Comparison of ENCODE assay signal across 10 cellular contexts in the genomic region with DNA sequence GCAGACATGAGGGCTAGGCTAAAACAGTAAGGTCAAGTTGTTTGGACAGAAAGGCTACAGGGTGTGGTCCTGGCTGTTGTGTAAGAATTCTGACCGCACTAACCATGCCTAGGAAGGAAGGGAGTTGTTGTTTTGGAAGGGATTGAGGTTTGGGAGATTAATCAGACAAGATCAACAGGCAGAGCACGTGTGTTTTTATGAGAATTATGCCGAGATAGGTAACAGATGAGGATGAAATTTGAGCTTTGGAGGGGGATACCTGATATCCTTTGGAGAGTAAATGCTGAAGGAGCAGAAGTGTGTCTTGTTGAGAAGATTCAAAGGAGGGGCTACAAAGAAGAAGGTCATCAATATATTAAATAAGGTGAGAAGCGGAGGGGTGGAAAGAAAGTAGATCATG. TPM values are rescaled to one million over a fixed set of nuclear protein-coding genes. Genes with fewer than 3 reads are reported as not detected.
DNase-seq lines count a peak whose midpoint lies in the region; ATAC-seq, FAIRE-seq and TF ChIP-seq lines count a peak whose summit lies in the region.
"Not testable (repeated sequence)": the region's sequence is repeated elsewhere in the genome, so short reads cannot be mapped to it uniquely, and the experiment has no call there.
"Had no signal": no experiment of that assay in that cellular context is flagged by ENCODE, and none has a peak within 500 bp of the region (broad histone marks: within the 10 kb centered on the region; RNA-seq: fewer than 3 reads in every experiment).

No MANE protein-coding gene starts in this region.

- not testable (repeated sequence) for TF ChIP-seq RAD21 in K562 (CRISPR knock-in tag; conservative IDR thresholded peaks at IDR 0.05 in 1 of 2, IDR thresholded peaks at IDR 0.05 in 1 of 2)

- H3K9me3 ChIP-seq in CD4-positive, alpha-beta memory T cell (ENCODE audit: control insufficient read depth in 1 of 2, low read length in 2 of 2); K562 (replicated peaks; ENCODE audit: control insufficient read depth, insufficient read depth, low read depth, low read length); lower lobe of right lung; gastrocnemius medialis: not testable (repeated sequence)

- H3K27me3 ChIP-seq in CD4-positive, alpha-beta memory T cell (ENCODE audit: insufficient read depth, low read length); K562 (ENCODE audit: control insufficient read depth in 2 of 2, insufficient read depth in 2 of 2, low read length in 2 of 2); lower lobe of right lung (ENCODE audit: low read depth); gastrocnemius medialis: not testable (repeated sequence)

- not testable (repeated sequence) for TF ChIP-seq POLR2A in K562 (conservative IDR thresholded peaks at IDR 0.05); gastrocnemius medialis (IDR thresholded peaks at IDR 0.05)

- not testable (repeated sequence) for H3K36me3 ChIP-seq in CD4-positive, alpha-beta memory T cell (ENCODE audit: insufficient read depth, low read length); gastrocnemius medialis
- H3K36me3 ChIP-seq in K562 (ENCODE audit: control insufficient read depth, insufficient read depth, low read length) (peaks cover 14% of the 10 kb centered on the region; the same call in 1 of the 3 replicates), lower lobe of right lung (peaks cover 13% of the 10 kb centered on the region)

- POLR2A ChIA-PET in CD4-positive, alpha-beta memory T cell (lab: Charles Lee; ENCODE audit: partially characterized antibody); activated CD4-positive, alpha-beta memory T cell treated with anti-CD3 and anti-CD28 coated beads, Interleukin-2, amount 10 ng/mL, durations not matched to agents 7 days and 5 days (lab: Charles Lee); K562 (lab: Yijun Ruan, JAX): not testable (repeated sequence)

- H3K27ac ChIP-seq in CD4-positive, alpha-beta memory T cell (ENCODE audit: low read depth, low read length); K562 (ENCODE audit: extremely low read depth, low read depth, low read length): not testable (repeated sequence)
- H3K27ac ChIP-seq in lower lobe of right lung, result peak overlapping the region; percentile 41
- peak overlapping the region in 3 of 4 donors; percentile 25 to 54 (median 26) for H3K27ac ChIP-seq in gastrocnemius medialis

- not testable (repeated sequence) for H3K4me2 ChIP-seq in K562 (ENCODE audit: insufficient read depth, low read length)

- in situ Hi-C loops in K562 (cut with MboI); gastrocnemius medialis (cut with MboI; ENCODE audit: low sequenced_read_pairs in 4 of 4): not testable (repeated sequence)

- not testable (repeated sequence) for H3K4me3 ChIP-seq in CD4-positive, alpha-beta memory T cell (ENCODE audit: low read length in 2 of 2); K562; fibroblast of the aortic adventitia (ENCODE audit: low read depth, low read length)
- H3K4me3 ChIP-seq in lower lobe of right lung (peak overlapping the region; percentile 21), gastrocnemius medialis (peak overlapping the region in 1 of 4 donors; percentile 27)

- DNase-seq in CD4-positive, alpha-beta memory T cell; activated CD4-positive, alpha-beta memory T cell treated with anti-CD3 and anti-CD28 coated beads, Interleukin-2, amount 10 ng/mL, durations not matched to agents 7 days and 5 days; K562 (ENCODE audit: extremely low read depth in 1 of 4, low spot score in 3 of 4); lower lobe of right lung; gastrocnemius medialis: not testable (repeated sequence)
- peak; percentile 22 for DNase-seq in NCI-H2171 (lab: John Stamatoyannopoulos, UW)
- peak; percentile 51 for DNase-seq in fibroblast of the aortic adventitia (ENCODE audit: low read depth)

- not testable (repeated sequence) for H3K79me2 ChIP-seq in K562 (ENCODE audit: control insufficient read depth, insufficient read depth, low read length)

- CTCF ChIA-PET in CD4-positive, alpha-beta memory T cell (lab: Charles Lee; ENCODE audit: partially characterized antibody); activated CD4-positive, alpha-beta memory T cell treated with anti-CD3 and anti-CD28 coated beads, Interleukin-2, amount 10 ng/mL, durations not matched to agents 7 days and 5 days (lab: Charles Lee); K562 (lab: Yijun Ruan, JAX; ENCODE audit: low intra/inter-chr PET ratio): not testable (repeated sequence)

- not testable (repeated sequence) for TF ChIP-seq EP300 in K562 (IDR thresholded peaks at IDR 0.05; ENCODE audit: low read length)

- not testable (repeated sequence) for TF ChIP-seq CTCF in K562 (IDR thresholded peaks at IDR 0.05 in 2 of 3, conservative IDR thresholded peaks at IDR 0.05 in 1 of 3; ENCODE audit: insufficient read depth in 2 of 3, low read depth in 1 of 3, low read length in 3 of 3); fibroblast of the aortic adventitia (IDR thresholded peaks at IDR 0.05; ENCODE audit: insufficient read depth, low read length); lower lobe of right lung (IDR thresholded peaks at IDR 0.05); gastrocnemius medialis (IDR thresholded peaks at IDR 0.05 in 4 of 5, conservative IDR thresholded peaks at IDR 0.05 in 1 of 5)

- not testable (repeated sequence) for H3K27me3 Mint-ChIP-seq in CD4-positive, alpha-beta memory T cell; activated CD4-positive, alpha-beta memory T cell treated with anti-CD3 and anti-CD28 coated beads, Interleukin-2, amount 10 ng/mL, durations not matched to agents 7 days and 5 days

- FAIRE-seq in K562 (lab: Jason Lieb, UNC), result not testable (repeated sequence)

- H4K20me1 ChIP-seq in K562 (replicated peaks; ENCODE audit: control insufficient read depth, insufficient read depth, low read length), result not testable (repeated sequence)

- H3K4me1 Mint-ChIP-seq in CD4-positive, alpha-beta memory T cell, result peaks cover 7 to 39% (median 19%) of the 10 kb centered on the region in 4 donors
- H3K4me1 Mint-ChIP-seq in activated CD4-positive, alpha-beta memory T cell treated with anti-CD3 and anti-CD28 coated beads, Interleukin-2, amount 10 ng/mL, durations not matched to agents 7 days and 5 days, result peaks cover 18% of the 10 kb centered on the region

- H3K27ac Mint-ChIP-seq in CD4-positive, alpha-beta memory T cell, result peak overlapping the region; percentile 14 to 94 (median 78)
- H3K27ac Mint-ChIP-seq in activated CD4-positive, alpha-beta memory T cell treated with anti-CD3 and anti-CD28 coated beads, Interleukin-2, amount 10 ng/mL, durations not matched to agents 7 days and 5 days, result peak overlapping the region; percentile 75

- not testable (repeated sequence) for H3K4me1 ChIP-seq in CD4-positive, alpha-beta memory T cell (ENCODE audit: insufficient read depth, low read length); K562 (replicated peaks in 1 of 2; ENCODE audit: control insufficient read depth in 2 of 2, insufficient read depth in 2 of 2, low read length in 2 of 2); lower lobe of right lung; gastrocnemius medialis

- not testable (repeated sequence) for H3K9me1 ChIP-seq in K562 (ENCODE audit: control insufficient read depth, insufficient read depth, low read length)

- H2AFZ ChIP-seq in K562 (ENCODE audit: low read depth, low read length), result not testable (repeated sequence)

- not testable (repeated sequence) for ATAC-seq in K562, lower lobe of right lung, gastrocnemius medialis

- H3K4me3 Mint-ChIP-seq in CD4-positive, alpha-beta memory T cell, result peak overlapping the region in 5 of 8 donors; percentile 3 to 62 (median 47)
- H3K4me3 Mint-ChIP-seq in activated CD4-positive, alpha-beta memory T cell treated with anti-CD3 and anti-CD28 coated beads, Interleukin-2, amount 10 ng/mL, durations not matched to agents 7 days and 5 days, result peak overlapping the region; percentile 56

- not testable (repeated sequence) for BruUV-seq in K562 (replicated peaks; lab: Mats Ljungman, UMichigan)

- peaks cover 11 to 12% of the 10 kb centered on the region in 2 donors for H3K36me3 Mint-ChIP-seq in CD4-positive, alpha-beta memory T cell
- H3K36me3 Mint-ChIP-seq in activated CD4-positive, alpha-beta memory T cell treated with anti-CD3 and anti-CD28 coated beads, Interleukin-2, amount 10 ng/mL, durations not matched to agents 7 days and 5 days (ENCODE audit: low read depth), result peaks cover 31% of the 10 kb centered on the region

- WGBS in K562 (ENCODE audit: insufficient coverage, low coverage, missing lambda C conversion rate), result 51% methylated on average over 3 of the region's 4 CpGs

- not testable (repeated sequence) for H3K9ac ChIP-seq in K562 (ENCODE audit: insufficient read depth in 1 of 2, low read depth in 2 of 2, low read length in 2 of 2)

- intact Hi-C loops in CD4-positive, alpha-beta memory T cell (cut with micrococcal nuclease); K562 (cut with micrococcal nuclease); lower lobe of right lung (cut with DNase I); gastrocnemius medialis (cut with DNase I; ENCODE audit: low total_unique reads): not testable (repeated sequence)

- H3K9me3 Mint-ChIP-seq in CD4-positive, alpha-beta memory T cell; activated CD4-positive, alpha-beta memory T cell treated with anti-CD3 and anti-CD28 coated beads, Interleukin-2, amount 10 ng/mL, durations not matched to agents 7 days and 5 days: not testable (repeated sequence)

RNA-seq across cellular contexts. Expression of a gene that starts 26.8 kb away (rescaled TPM):
- 10 to 100 TPM; 39.3 to 43.2 TPM for total RNA-seq in CD4-positive, alpha-beta memory T cell
- polyA plus RNA-seq in CD4-positive, alpha-beta memory T cell, result 10 to 100 TPM; 33.2 to 57.2 TPM
- 100 to 1,000 TPM; 168 to 179 TPM for total RNA-seq in activated CD4-positive, alpha-beta memory T cell treated with anti-CD3 and anti-CD28 coated beads, Interleukin-2, amount 10 ng/mL, durations not matched to agents 7 days and 5 days
- 20.8 and 44.6 TPM in 2 replicates for total RNA-seq in K562 (2011; cell fraction: chromatin; rRNA removed; ENCODE audit: low replicate concordance)
- 34.7 and 35.1 TPM in 2 replicates for total RNA-seq in K562 (2011; cell fraction: nucleolus; rRNA removed)
- total RNA-seq in K562 (2011; cell fraction: nucleoplasm; rRNA removed), result 29.4 and 42.3 TPM in 2 replicates
- total RNA-seq in K562 (2014; rRNA removed) (112 and 114 TPM in 2 replicates), K562 (2014; rRNA removed; fragmentation: Illumina TruSeq; extraction: Trizol) (27.0 and 41.1 TPM in 2 replicates), K562 (2015; rRNA removed; fragmentation: Illumina TruSeq; extraction: Trizol) (65.2 and 68.5 TPM in 2 replicates), K562 (2021) (74.5 and 78.0 TPM in 2 replicates), fibroblast of the aortic adventitia (ENCODE audit: low replicate concordance) (66.5 and 68.3 TPM in 2 replicates), lower lobe of right lung (89.0 TPM), gastrocnemius medialis (10 to 100 TPM; 12.4 to 22.3 (median 18.4) TPM)
- polyA plus RNA-seq in K562 (2011; rRNA removed) (37.0 and 40.8 TPM in 2 replicates), K562 (2014; fragmentation: Illumina TruSeq; extraction: Trizol) (40.4 and 87.0 TPM in 2 replicates), K562 (2014; fragmentation: Nextera tagmentation; extraction: Ambion mirVana) (10 to 100 TPM in 1 of 2 experiments, 1 to 10 TPM in 1; 5.8 to 17.1 TPM), K562 (2014; rRNA removed) (97.9 and 104 TPM in 2 replicates)
- 46.0 and 113 TPM in 2 replicates for polyA plus RNA-seq in K562 (2011; cell fraction: cytosol; rRNA removed)
- 25.6 and 34.1 TPM in 2 replicates for polyA plus RNA-seq in K562 (2011; cell fraction: nucleus; rRNA removed)
- polyA plus RNA-seq in K562 (2012), result 72.1 and 96.6 TPM in 2 replicates
- polyA minus RNA-seq in K562 (2011; rRNA and poly(A)+ RNA removed), result 39.1 and 58.1 TPM in 2 replicates
- 34.9 and 36.6 TPM in 2 replicates for polyA minus RNA-seq in K562 (2011; cell fraction: cytosol; rRNA and poly(A)+ RNA removed)
- polyA minus RNA-seq in K562 (2011; cell fraction: nucleus; rRNA and poly(A)+ RNA removed), result 12.1 and 17.4 TPM in 2 replicates

RNA-seq across cellular contexts. Expression of a gene that starts 40.1 kb away (rescaled TPM):
- not detected for total RNA-seq in CD4-positive, alpha-beta memory T cell
- not detected for polyA plus RNA-seq in CD4-positive, alpha-beta memory T cell
- total RNA-seq in activated CD4-positive, alpha-beta memory T cell treated with anti-CD3 and anti-CD28 coated beads, Interleukin-2, amount 10 ng/mL, durations not matched to agents 7 days and 5 days, result not detected
- not detected in 2 replicates for total RNA-seq in K562 (2011; cell fraction: chromatin; rRNA removed; ENCODE audit: low replicate concordance)
- not detected in 2 replicates for total RNA-seq in K562 (2011; cell fraction: nucleolus; rRNA removed)
- not detected in 2 replicates for total RNA-seq in K562 (2011; cell fraction: nucleoplasm; rRNA removed)
- not detected in 2 replicates for total RNA-seq in K562 (2014; rRNA removed)
- not detected in 2 replicates for total RNA-seq in K562 (2014; rRNA removed; fragmentation: Illumina TruSeq; extraction: Trizol)
- total RNA-seq in K562 (2015; rRNA removed; fragmentation: Illumina TruSeq; extraction: Trizol), result not detected in 2 replicates
- total RNA-seq in K562 (2021), result not detected in 2 replicates
- not detected in 2 replicates for polyA plus RNA-seq in K562 (2011; rRNA removed)
- polyA plus RNA-seq in K562 (2011; cell fraction: cytosol; rRNA removed), result not detected in 2 replicates
- not detected in 2 replicates for polyA plus RNA-seq in K562 (2011; cell fraction: nucleus; rRNA removed)
- not detected in 2 replicates for polyA plus RNA-seq in K562 (2012)
- polyA plus RNA-seq in K562 (2014; fragmentation: Illumina TruSeq; extraction: Trizol), result not detected in 2 replicates
- not detected for polyA plus RNA-seq in K562 (2014; fragmentation: Nextera tagmentation; extraction: Ambion mirVana)
- polyA plus RNA-seq in K562 (2014; rRNA removed), result not detected in 2 replicates
- not detected in 2 replicates for polyA minus RNA-seq in K562 (2011; rRNA and poly(A)+ RNA removed)
- not detected in 2 replicates for polyA minus RNA-seq in K562 (2011; cell fraction: cytosol; rRNA and poly(A)+ RNA removed)
- polyA minus RNA-seq in K562 (2011; cell fraction: nucleus; rRNA and poly(A)+ RNA removed), result not detected in 2 replicates
- not detected in 2 replicates for total RNA-seq in fibroblast of the aortic adventitia (ENCODE audit: low replicate concordance)
- not detected for total RNA-seq in lower lobe of right lung
- total RNA-seq in gastrocnemius medialis, result not detected
- total RNA-seq: H1, RPMI7951 had no signal
- polyA plus RNA-seq: BJ, H1 had no signal

RNA-seq across cellular contexts. Expression of a gene that starts 44.4 kb away (rescaled TPM):
- total RNA-seq in CD4-positive, alpha-beta memory T cell, result 10 to 100 TPM; 51.7 to 61.7 TPM
- 10 to 100 TPM; 21.2 to 35.1 TPM for polyA plus RNA-seq in CD4-positive, alpha-beta memory T cell
- total RNA-seq in activated CD4-positive, alpha-beta memory T cell treated with anti-CD3 and anti-CD28 coated beads, Interleukin-2, amount 10 ng/mL, durations not matched to agents 7 days and 5 days, result 10 to 100 TPM; 41.7 to 41.8 TPM
- total RNA-seq in K562 (2011; cell fraction: chromatin; rRNA removed; ENCODE audit: low replicate concordance), result 104 and 130 TPM in 2 replicates
- 64.9 and 66.9 TPM in 2 replicates for total RNA-seq in K562 (2011; cell fraction: nucleolus; rRNA removed)
- total RNA-seq in K562 (2011; cell fraction: nucleoplasm; rRNA removed), result 106 and 149 TPM in 2 replicates
- total RNA-seq in K562 (2014; rRNA removed), result 17.8 and 30.4 TPM in 2 replicates
- 29.8 and 33.9 TPM in 2 replicates for total RNA-seq in K562 (2014; rRNA removed; fragmentation: Illumina TruSeq; extraction: Trizol)
- 37.6 and 42.7 TPM in 2 replicates for total RNA-seq in K562 (2015; rRNA removed; fragmentation: Illumina TruSeq; extraction: Trizol)
- 28.9 and 32.0 TPM in 2 replicates for total RNA-seq in K562 (2021)
- polyA plus RNA-seq in K562 (2011; rRNA removed), result 16.3 and 21.1 TPM in 2 replicates
- polyA plus RNA-seq in K562 (2011; cell fraction: cytosol; rRNA removed), result 11.9 and 14.4 TPM in 2 replicates
- polyA plus RNA-seq in K562 (2011; cell fraction: nucleus; rRNA removed), result 24.1 and 29.4 TPM in 2 replicates
- polyA plus RNA-seq in K562 (2012), result 20.8 and 23.0 TPM in 2 replicates
- polyA plus RNA-seq in K562 (2014; fragmentation: Illumina TruSeq; extraction: Trizol), result 27.2 and 34.0 TPM in 2 replicates
- 1 to 10 TPM; 5.6 to 7.8 TPM for polyA plus RNA-seq in K562 (2014; fragmentation: Nextera tagmentation; extraction: Ambion mirVana)
- 25.9 and 27.1 TPM in 2 replicates for polyA plus RNA-seq in K562 (2014; rRNA removed)
- polyA minus RNA-seq in K562 (2011; rRNA and poly(A)+ RNA removed), result 18.4 and 27.8 TPM in 2 replicates
- polyA minus RNA-seq in K562 (2011; cell fraction: cytosol; rRNA and poly(A)+ RNA removed), result 10.2 and 16.6 TPM in 2 replicates
- polyA minus RNA-seq in K562 (2011; cell fraction: nucleus; rRNA and poly(A)+ RNA removed), result 22.2 and 42.1 TPM in 2 replicates
- 34.7 and 55.8 TPM in 2 replicates for total RNA-seq in fibroblast of the aortic adventitia (ENCODE audit: low replicate concordance)
- total RNA-seq in lower lobe of right lung, result 39.3 TPM
- 10 to 100 TPM; 10.4 to 20.9 (median 16.6) TPM for total RNA-seq in gastrocnemius medialis

RNA-seq across cellular contexts. Expression of a gene that starts 44.6 kb away (rescaled TPM):
- 10 to 100 TPM; 15.6 to 17.9 TPM for total RNA-seq in CD4-positive, alpha-beta memory T cell
- 10 to 100 TPM in 1 of 2 donors, 1 to 10 TPM in 1; 9.4 to 20.0 TPM for polyA plus RNA-seq in CD4-positive, alpha-beta memory T cell
- 10 to 100 TPM; 12.2 to 12.6 TPM for total RNA-seq in activated CD4-positive, alpha-beta memory T cell treated with anti-CD3 and anti-CD28 coated beads, Interleukin-2, amount 10 ng/mL, durations not matched to agents 7 days and 5 days
- 12.4 and 19.3 TPM in 2 replicates for total RNA-seq in K562 (2011; cell fraction: chromatin; rRNA removed; ENCODE audit: low replicate concordance)
- 17.0 and 19.2 TPM in 2 replicates for total RNA-seq in K562 (2011; cell fraction: nucleolus; rRNA removed)
- 21.9 and 24.2 TPM in 2 replicates for total RNA-seq in K562 (2011; cell fraction: nucleoplasm; rRNA removed)
- total RNA-seq in K562 (2014; rRNA removed) (10.1 and 11.2 TPM in 2 replicates), K562 (2014; rRNA removed; fragmentation: Illumina TruSeq; extraction: Trizol) (13.1 and 15.4 TPM in 2 replicates), K562 (2015; rRNA removed; fragmentation: Illumina TruSeq; extraction: Trizol) (10.1 and 11.0 TPM in 2 replicates), K562 (2021) (17.8 TPM in 2 replicates), fibroblast of the aortic adventitia (ENCODE audit: low replicate concordance) (3.6 and 4.7 TPM in 2 replicates), lower lobe of right lung (8.6 TPM), gastrocnemius medialis (10 to 100 TPM; 10.2 to 16.9 (median 11.9) TPM)
- polyA plus RNA-seq in K562 (2011; rRNA removed) (14.9 and 16.4 TPM in 2 replicates), K562 (2014; fragmentation: Illumina TruSeq; extraction: Trizol) (16.2 and 19.7 TPM in 2 replicates), K562 (2014; fragmentation: Nextera tagmentation; extraction: Ambion mirVana) (10 to 100 TPM; 27.3 to 33.4 TPM), K562 (2014; rRNA removed) (17.3 and 18.5 TPM in 2 replicates)
- 15.7 and 17.1 TPM in 2 replicates for polyA plus RNA-seq in K562 (2011; cell fraction: cytosol; rRNA removed)
- polyA plus RNA-seq in K562 (2011; cell fraction: nucleus; rRNA removed), result 14.9 and 17.5 TPM in 2 replicates
- polyA plus RNA-seq in K562 (2012), result 15.0 and 20.4 TPM in 2 replicates
- 12.7 and 13.4 TPM in 2 replicates for polyA minus RNA-seq in K562 (2011; rRNA and poly(A)+ RNA removed)
- 4.6 and 4.8 TPM in 2 replicates for polyA minus RNA-seq in K562 (2011; cell fraction: cytosol; rRNA and poly(A)+ RNA removed)
- polyA minus RNA-seq in K562 (2011; cell fraction: nucleus; rRNA and poly(A)+ RNA removed), result 4.3 and 8.0 TPM in 2 replicates
